ENCODE assay signal across 24 cellular contexts in the genomic region with DNA sequence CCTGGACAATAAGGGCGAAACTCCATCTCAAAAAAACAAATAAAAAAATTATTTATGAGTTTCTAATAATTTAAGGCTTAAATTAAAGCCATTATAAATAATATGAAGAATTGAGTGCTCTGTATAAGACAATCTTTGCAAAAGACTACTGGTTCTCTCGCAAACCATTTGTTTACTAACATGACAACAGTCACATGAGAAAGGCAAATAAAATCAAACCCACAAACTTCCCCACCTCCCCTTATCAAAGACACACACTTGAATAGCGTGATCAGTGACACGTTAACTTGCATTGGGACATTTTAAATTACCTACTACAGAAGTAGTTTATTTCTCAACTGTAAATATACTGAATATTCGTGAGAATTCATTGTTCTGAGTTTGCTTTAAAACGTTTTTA.
"Had no signal": no experiment of that assay in that cellular context is flagged by ENCODE, and none has a peak within 500 bp of the region (broad histone marks: within the 10 kb centered on the region; RNA-seq: fewer than 3 reads in every experiment).

No MANE protein-coding gene starts in this region.

- H3K27ac Mint-ChIP-seq: dendritic cell treated with granulocyte-macrophage colony-stimulating factor and Interleukin-4, amounts not matched to agents 40 ng/mL and 50 ng/mL, for 4 days; effector memory CD8-positive, alpha-beta T cell; endodermal cell; mesothelial cell of epicardium had no signal

- H3K27me3 ChIP-seq: colonic mucosa, esophagus squamous epithelium, gastrocnemius medialis, heart right ventricle had no signal

- H3K4me1 Mint-ChIP-seq: mesothelial cell of epicardium had no signal

- ATAC-seq: effector memory CD8-positive, alpha-beta T cell; esophagus mucosa; gastrocnemius medialis; heart right ventricle; left cardiac atrium; lower lobe of right lung; mucosa of descending colon had no signal

- H3K4me3 Mint-ChIP-seq: dendritic cell treated with granulocyte-macrophage colony-stimulating factor and Interleukin-4, amounts not matched to agents 40 ng/mL and 50 ng/mL, for 4 days; effector memory CD8-positive, alpha-beta T cell; endodermal cell; mesothelial cell of epicardium had no signal

- H3K4me3 ChIP-seq: colonic mucosa, esophagus squamous epithelium, gastrocnemius medialis, heart right ventricle, left ventricle myocardium inferior, lower lobe of right lung, mucosa of descending colon had no signal

- H3K9me3 ChIP-seq: colonic mucosa, esophagus squamous epithelium, gastrocnemius medialis, heart right ventricle, left ventricle myocardium inferior, lower lobe of right lung, mucosa of descending colon had no signal

- FAIRE-seq: islet of Langerhans, keratinocyte had no signal

- H3K27me3 Mint-ChIP-seq: dendritic cell treated with granulocyte-macrophage colony-stimulating factor and Interleukin-4, amounts not matched to agents 40 ng/mL and 50 ng/mL, for 4 days; effector memory CD8-positive, alpha-beta T cell had no signal

- H3K36me3 ChIP-seq: colonic mucosa, gastrocnemius medialis had no signal

- H3K27ac ChIP-seq: colonic mucosa, epithelial cell of prostate, esophagus squamous epithelium, gastrocnemius medialis, heart right ventricle, left ventricle myocardium inferior, lower lobe of right lung had no signal

- DNase-seq: colonic mucosa; cortex of kidney; effector CD8-positive, alpha-beta T cell; effector memory CD8-positive, alpha-beta T cell; endodermal cell; esophagus squamous epithelium; foreskin fibroblast; foreskin melanocyte; gastrocnemius medialis; glutamatergic neuron; head of caudate nucleus; heart right ventricle; hippocampal formation; left cardiac atrium; left ventricle myocardium inferior; lower lobe of right lung; mesenchymal stem cell; mucosa of descending colon had no signal

- H3K9me3 Mint-ChIP-seq: dendritic cell treated with granulocyte-macrophage colony-stimulating factor and Interleukin-4, amounts not matched to agents 40 ng/mL and 50 ng/mL, for 4 days; effector memory CD8-positive, alpha-beta T cell; endodermal cell; mesothelial cell of epicardium had no signal
